Comparison of ENCODE assay signal across 5 cellular contexts in genomic region chr21:10630829-10631228, GRCh38.
A peak's percentile ranks its signal among the peaks of the same experiment; 100 is the strongest.
DNase-seq lines count a peak whose midpoint lies in the region; ATAC-seq and TF ChIP-seq lines count a peak whose summit lies in the region.
"Not testable (repeated sequence)": the region's sequence is repeated elsewhere in the genome, so short reads cannot be mapped to it uniquely, and the experiment has no call there.

No MANE protein-coding gene starts in this region.

- TF ChIP-seq EP300 in upper lobe of left lung (IDR thresholded peaks at IDR 0.05), result not testable (repeated sequence)

- not testable (repeated sequence) for DNase-seq in endodermal cell, upper lobe of right lung, aorta
- DNase-seq in upper lobe of left lung, result peak in 1 of 2 donors; percentile 9

- not testable (repeated sequence) for H3K9ac ChIP-seq in endodermal cell (ENCODE audit: extremely low read depth, low read length, poor library complexity, severe bottlenecking); iPS-20b (ENCODE audit: low read depth, low read length)

- TF ChIP-seq CTCF in endodermal cell (conservative IDR thresholded peaks at IDR 0.05); upper lobe of left lung (IDR thresholded peaks at IDR 0.05); upper lobe of right lung (IDR thresholded peaks at IDR 0.05): not testable (repeated sequence)

- not testable (repeated sequence) for H3K27me3 ChIP-seq in endodermal cell (ENCODE audit: control insufficient read depth, insufficient read depth, low read length, poor library complexity, severe bottlenecking); iPS-20b (ENCODE audit: insufficient read depth, low read length); upper lobe of left lung; upper lobe of right lung; aorta (ENCODE audit: control insufficient read depth in 1 of 2, insufficient read depth in 2 of 2, low read length in 1 of 2)

- ATAC-seq in upper lobe of left lung (ENCODE audit: low FRiP score in 2 of 2) (peak; percentile 26 to 73), upper lobe of right lung (peak; percentile 26), aorta (ENCODE audit: low FRiP score) (peak; percentile 62)

- not testable (repeated sequence) for H3K4me3 Mint-ChIP-seq in endodermal cell

- H3K27ac Mint-ChIP-seq in endodermal cell, result not testable (repeated sequence)

- not testable (repeated sequence) for H3K36me3 ChIP-seq in endodermal cell (ENCODE audit: control insufficient read depth, insufficient read depth, low read length); iPS-20b (ENCODE audit: insufficient read depth, low read depth, low read length); upper lobe of left lung; upper lobe of right lung; aorta (ENCODE audit: control insufficient read depth in 1 of 2, insufficient read depth in 2 of 2, low read length in 1 of 2)

- TF ChIP-seq POLR2A in upper lobe of left lung (IDR thresholded peaks at IDR 0.05), result not testable (repeated sequence)

- intact Hi-C loops in upper lobe of right lung (cut with DNase I); aorta (cut with DNase I): not testable (repeated sequence)

- H3K36me3 Mint-ChIP-seq in endodermal cell (ENCODE audit: low read depth), result not testable (repeated sequence)

- 69 to 71% methylated on average over 5 to 6 of the region's 6 CpGs for WGBS in endodermal cell (ENCODE audit: insufficient coverage in 1 of 2, insufficient read length in 1 of 2), 2 experiments
- 70 to 77% methylated on average over 5 to 6 of the region's 6 CpGs for WGBS in upper lobe of left lung, 2 donors
- WGBS in aorta, 2 donors, result 64% methylated on average over 6 of the region's 6 CpGs

- not testable (repeated sequence) for H3K4me1 Mint-ChIP-seq in endodermal cell

- H3K9me3 Mint-ChIP-seq in endodermal cell, result not testable (repeated sequence)

- not testable (repeated sequence) for H3K27ac ChIP-seq in endodermal cell (ENCODE audit: low read depth, low read length); iPS-20b (ENCODE audit: low read length); upper lobe of left lung; upper lobe of right lung; aorta (ENCODE audit: low read depth in 1 of 2, low read length in 2 of 2)

- peaks cover 34% of the 10 kb centered on the region for H3K9me3 ChIP-seq in endodermal cell (ENCODE audit: control insufficient read depth, low read length)
- peaks cover 81% of the 10 kb centered on the region for H3K9me3 ChIP-seq in iPS-20b (ENCODE audit: insufficient read depth, low read depth, low read length)
- H3K9me3 ChIP-seq in upper lobe of left lung, result peaks cover 0 to 30% (median 14%) of the 10 kb centered on the region in 4 donors
- not testable (repeated sequence) for H3K9me3 ChIP-seq in upper lobe of right lung; aorta (ENCODE audit: control insufficient read depth, low read length)

- H3K4me1 ChIP-seq in endodermal cell (ENCODE audit: control insufficient read depth, insufficient read depth, low read length); iPS-20b (ENCODE audit: insufficient read depth, low read length); upper lobe of left lung; upper lobe of right lung; aorta (ENCODE audit: control insufficient read depth in 1 of 2, insufficient read depth in 2 of 2, low read length in 2 of 2): not testable (repeated sequence)

- not testable (repeated sequence) for H3K27me3 Mint-ChIP-seq in endodermal cell (ENCODE audit: insufficient read depth)

- H3K4me3 ChIP-seq in endodermal cell (ENCODE audit: low read length) (peak overlapping the region; percentile 35), iPS-20b (ENCODE audit: low read length) (0 out of 2 replicates have a peak overlapping the region, but pooled peaks have one; percentile 6)
- not testable (repeated sequence) for H3K4me3 ChIP-seq in upper lobe of left lung; upper lobe of right lung; aorta (ENCODE audit: low read length in 2 of 2)
